In the genomic region with DNA sequence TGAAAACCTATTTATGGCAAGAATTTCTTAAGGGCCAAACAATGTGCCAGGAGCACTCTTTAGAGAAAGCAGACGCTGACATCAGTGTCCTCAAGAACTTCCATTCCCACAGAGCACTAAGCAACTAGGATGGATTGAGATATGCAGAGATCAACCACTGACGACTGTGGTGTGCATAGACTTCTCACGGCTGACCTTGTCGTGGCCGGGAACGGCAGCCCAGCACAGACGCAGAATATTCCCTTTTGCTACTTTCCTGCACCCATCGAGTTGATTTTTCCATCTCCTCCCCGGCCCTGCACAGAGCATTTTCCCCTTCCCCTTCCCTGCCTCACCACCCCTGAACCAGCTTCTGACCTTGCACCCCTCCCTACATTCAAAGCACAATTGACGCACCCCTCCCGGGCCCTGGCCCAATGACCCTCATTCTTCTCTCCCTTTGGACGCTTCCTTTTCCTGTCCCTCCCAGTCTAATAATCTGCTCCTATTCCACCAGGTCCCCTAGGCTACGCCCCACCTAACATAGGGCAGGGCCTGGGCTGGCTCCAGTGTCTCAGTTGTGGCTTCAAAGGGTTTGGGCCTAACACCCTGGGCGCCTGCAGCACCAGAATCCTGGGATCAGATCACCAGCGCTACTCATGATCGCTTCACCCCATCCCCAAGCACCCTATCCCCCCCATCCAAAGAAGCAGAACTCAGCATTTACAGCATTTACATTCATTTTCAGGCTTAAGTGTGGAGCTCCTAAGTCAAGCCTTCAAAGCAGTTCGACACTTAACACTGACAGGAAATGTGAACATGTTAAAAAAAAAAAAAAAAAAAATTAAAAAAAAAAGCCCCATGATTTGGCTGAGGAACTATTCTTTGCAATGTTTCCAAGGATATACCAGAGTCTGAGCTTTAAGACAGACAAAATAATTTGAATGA, we compare ENCODE assay signal across 12 cellular contexts.
DNase-seq lines count a peak whose midpoint lies in the region; ATAC-seq and TF ChIP-seq lines count a peak whose summit lies in the region.
"Had no signal": no experiment of that assay in that cellular context is flagged by ENCODE, and none has a peak within 500 bp of the region (broad histone marks: within the 10 kb centered on the region; RNA-seq: fewer than 3 reads in every experiment).

No MANE protein-coding gene starts in this region.

- H3K9ac ChIP-seq in DND-41 (ENCODE audit: low read depth, low read length): peak overlapping the region; percentile 29

- H3K4me1 ChIP-seq in DND-41 (ENCODE audit: insufficient read depth, low read length): peaks cover 25% of the 10 kb centered on the region
- peaks cover 10 to 27% of the 10 kb centered on the region in 2 donors for H3K4me1 ChIP-seq in esophagus (ENCODE audit: control insufficient read depth in 2 of 2, insufficient read depth in 2 of 2, low read length in 1 of 2)

- H3K4me1 Mint-ChIP-seq in activated B cell treated with CpG ODN at 0.5 μM for 24 hours: peaks cover 89% of the 10 kb centered on the region
- peaks cover 74% of the 10 kb centered on the region for H3K4me1 Mint-ChIP-seq in nephron progenitor cell

- H3K4me3 Mint-ChIP-seq in activated B cell treated with CpG ODN at 0.5 μM for 24 hours (no peak overlapping the region), nephron progenitor cell (no peak overlapping the region)
- H3K4me3 Mint-ChIP-seq: neural crest cell had no signal

- peaks cover 17% of the 10 kb centered on the region for H4K20me1 ChIP-seq in DND-41 (ENCODE audit: insufficient read depth, low read length)

- H3K36me3 ChIP-seq in DND-41 (ENCODE audit: insufficient read depth, low read length): 0 out of 2 replicates have a peak, but pooled peaks cover 3% of the 10 kb centered on the region
- no peaks in the 10 kb centered on the region for H3K36me3 ChIP-seq in esophagus (ENCODE audit: control insufficient read depth in 2 of 2, insufficient read depth in 2 of 2, low read length in 1 of 2)

- H3K4me3 ChIP-seq in DND-41 (ENCODE audit: low read depth in 1 of 2, low read length in 2 of 2) (no peak overlapping the region), esophagus (ENCODE audit: low read depth in 1 of 2, low read length in 2 of 2) (no peak overlapping the region)

- intact Hi-C loops in activated B cell treated with CpG ODN at 0.5 μM for 24 hours (cut with micrococcal nuclease): no loop called here

- H3K4me2 ChIP-seq in DND-41 (ENCODE audit: insufficient read depth, low read length): peak overlapping the region; percentile 4; the same call in 1 of the 2 replicates

- H3K27ac ChIP-seq in DND-41 (ENCODE audit: low read length): peak overlapping the region; percentile 60
- H3K27ac ChIP-seq in esophagus (ENCODE audit: low read depth in 2 of 2, low read length in 1 of 2): peak overlapping the region; percentile 40 to 56

- CTCF ChIA-PET in activated B cell treated with CpG ODN at 0.5 μM for 24 hours (lab: Charles Lee): interaction anchor here (1.2 kb wide), 1 partner anchor 35 kb away, joined by 3 read pairs; no protein-coding TSS in a partner anchor

- H3K27me3 ChIP-seq in DND-41 (ENCODE audit: insufficient read depth, low read length, poor library complexity): no peaks in the 10 kb centered on the region
- H3K27me3 ChIP-seq in esophagus (ENCODE audit: control insufficient read depth in 1 of 2, insufficient read depth in 2 of 2, low read length in 2 of 2): no peaks in the 10 kb centered on the region

- H3K27me3 Mint-ChIP-seq in activated B cell treated with CpG ODN at 0.5 μM for 24 hours (no peaks in the 10 kb centered on the region), nephron progenitor cell (ENCODE audit: low read depth, poor library complexity) (peaks cover 5% of the 10 kb centered on the region)

- H3K9me3 ChIP-seq in DND-41 (ENCODE audit: insufficient read depth, low read length, severe bottlenecking) (no peaks in the 10 kb centered on the region), esophagus (ENCODE audit: control insufficient read depth in 2 of 2, insufficient read depth in 1 of 2, low read depth in 1 of 2, low read length in 1 of 2) (no peaks in the 10 kb centered on the region)

- peaks cover 62% of the 10 kb centered on the region for H3K79me2 ChIP-seq in DND-41 (ENCODE audit: insufficient read depth, low read length)

- no peak overlapping the region for H2AFZ ChIP-seq in DND-41 (ENCODE audit: low read depth, low read length)

- WGBS in esophagus, 2 donors: 54 to 68% methylated on average over 17 of the region's 17 CpGs

- TF ChIP-seq CTCF in DND-41 (IDR thresholded peaks at IDR 0.05; ENCODE audit: borderline replicate concordance, extremely low read depth, low read length, poor library complexity, severe bottlenecking): no peak
- no peak for TF ChIP-seq CTCF in activated B cell treated with CpG ODN at 0.5 μM for 24 hours (IDR thresholded peaks at IDR 0.05)
- TF ChIP-seq CTCF in nephron progenitor cell (IDR thresholded peaks at IDR 0.05): no peak

- no peaks in the 10 kb centered on the region for H3K9me3 Mint-ChIP-seq in activated B cell treated with CpG ODN at 0.5 μM for 24 hours
- peaks cover 31% of the 10 kb centered on the region for H3K9me3 Mint-ChIP-seq in nephron progenitor cell

- peak; percentile 31 for DNase-seq in DND-41
- no peak for DNase-seq in activated B cell treated with CpG ODN at 0.5 μM for 24 hours
- no peak for DNase-seq in nephron progenitor cell
- DNase-seq in COLO829 (ENCODE audit: low spot score): no peak
- no peak for DNase-seq in NCI-H1694 (lab: John Stamatoyannopoulos, UW)
- no peak for DNase-seq in NCI-H82 (lab: John Stamatoyannopoulos, UW)
- DNase-seq: activated CD4-positive, alpha-beta T cell treated with anti-CD3 and anti-CD28 coated beads for 48 hours; amniotic stem cell; H7; NCI-H1436 had no signal

- POLR2A ChIA-PET in activated B cell treated with CpG ODN at 0.5 μM for 24 hours (lab: Charles Lee): interaction anchor here (0.6 to 1.8 kb wide), 7 partner anchors 8 to 72 kb away, joined by 3 to 7 read pairs (median 4); no protein-coding TSS in a partner anchor

- peaks cover 2% of the 10 kb centered on the region for H3K36me3 Mint-ChIP-seq in activated B cell treated with CpG ODN at 0.5 μM for 24 hours (ENCODE audit: low read depth)
- H3K36me3 Mint-ChIP-seq in nephron progenitor cell (ENCODE audit: low read depth): peaks cover 31% of the 10 kb centered on the region

- H3K27ac Mint-ChIP-seq in activated B cell treated with CpG ODN at 0.5 μM for 24 hours: peak overlapping the region; percentile 54
- H3K27ac Mint-ChIP-seq in nephron progenitor cell: peak overlapping the region; percentile 88

- ATAC-seq in DND-41 (ENCODE audit: insufficient read depth, low read depth) (peak; percentile 81), activated B cell treated with CpG ODN at 0.5 μM for 24 hours (ENCODE audit: low read depth) (no peak)
